19 cellular contexts compared by ENCODE assay signal in the genomic region with DNA sequence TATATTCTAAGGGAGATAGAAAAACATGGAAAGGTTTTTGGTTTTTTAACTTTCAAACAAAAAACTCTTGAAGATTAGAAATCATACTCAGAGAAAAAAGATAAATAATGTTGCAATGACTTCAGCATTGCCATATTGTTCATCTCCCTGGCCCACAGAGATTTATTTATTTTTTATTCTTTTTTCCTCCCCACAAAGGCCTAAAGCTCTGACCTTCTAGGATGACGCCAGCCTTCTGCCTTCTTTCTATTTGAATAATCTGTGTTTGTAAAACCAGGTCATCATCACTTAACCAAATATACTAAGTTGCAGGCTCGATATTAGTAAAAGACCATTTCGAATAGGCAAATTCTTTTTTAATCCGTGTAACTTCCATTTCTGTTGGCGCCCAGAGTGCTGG. TPM values are rescaled to one million over a fixed set of nuclear protein-coding genes. Genes with fewer than 3 reads are reported as not detected.
"Had no signal": no experiment of that assay in that cellular context is flagged by ENCODE, and none has a peak within 500 bp of the region (broad histone marks: within the 10 kb centered on the region; RNA-seq: fewer than 3 reads in every experiment).

No MANE protein-coding gene starts in this region.

- H3K4me3 ChIP-seq: body of pancreas, coronary artery, gastrocnemius medialis, heart right ventricle, tibial artery, vagina had no signal

- DNase-seq: activated CD4-positive, alpha-beta T cell treated with anti-CD3 and anti-CD28 coated beads, Interleukin-2, amount 50 U/mL, for 48 hours; activated naive CD4-positive, alpha-beta T cell treated with anti-CD3 and anti-CD28 coated beads, Interleukin-2, amount 50 U/mL, for 16 hours; body of pancreas; caudate nucleus; gastrocnemius medialis; heart right ventricle; islet precursor cell; midbrain; naive thymus-derived CD4-positive, alpha-beta T cell; stimulated activated CD4-positive, alpha-beta T cell treated with anti-CD3 and anti-CD28 coated beads, Interleukin-12 subunit alpha, Interleukin-12 subunit beta, amount 100 ng/mL, for 4 hours; SW 1271; tibial artery had no signal

- ATAC-seq: activated CD4-positive, CD25-positive, alpha-beta regulatory T cell treated with anti-CD3 and anti-CD28 coated beads, Interleukin-2, amount 50 U/mL, for 24 hours; body of pancreas; gastrocnemius medialis; heart right ventricle; naive thymus-derived CD4-positive, alpha-beta T cell; stimulated activated memory B cell treated with anti-CD40 and anti-IgM and Interleukin-4, amounts not matched to agents 10 μg/mL and 1 μg/mL and 100 μg/mL, for 72 hours had no signal

- H3K36me3 ChIP-seq: gastrocnemius medialis, heart right ventricle, tibial artery, vagina had no signal

- H3K27ac Mint-ChIP-seq: activated T-helper 2 cell treated with anti-CD3 and anti-CD28 coated beads, Interferon-gamma antibody, Interleukin-2, Interleukin-4, amounts not matched to agents 10 μg/mL and 5 μg/mL and 100 μg/mL, durations not matched to agents 14 hours and 24 hours and 36 hours; naive thymus-derived CD4-positive, alpha-beta T cell; stimulated activated memory B cell treated with anti-CD40 and anti-IgM and Interleukin-4, amounts not matched to agents 10 μg/mL and 1 μg/mL and 100 μg/mL, for 72 hours had no signal

- H3K9me3 Mint-ChIP-seq: activated T-helper 2 cell treated with anti-CD3 and anti-CD28 coated beads, Interferon-gamma antibody, Interleukin-2, Interleukin-4, amounts not matched to agents 10 μg/mL and 5 μg/mL and 100 μg/mL, durations not matched to agents 14 hours and 24 hours and 36 hours; naive thymus-derived CD4-positive, alpha-beta T cell; stimulated activated memory B cell treated with anti-CD40 and anti-IgM and Interleukin-4, amounts not matched to agents 10 μg/mL and 1 μg/mL and 100 μg/mL, for 72 hours had no signal

- H3K4me3 Mint-ChIP-seq: naive thymus-derived CD4-positive, alpha-beta T cell; stimulated activated memory B cell treated with anti-CD40 and anti-IgM and Interleukin-4, amounts not matched to agents 10 μg/mL and 1 μg/mL and 100 μg/mL, for 72 hours had no signal

- H2AFZ ChIP-seq: parathyroid adenoma had no signal

- H3K27ac ChIP-seq: body of pancreas, coronary artery, gastrocnemius medialis, heart right ventricle, parathyroid adenoma, tibial artery, vagina had no signal

- H3K9me3 ChIP-seq: body of pancreas, gastrocnemius medialis, heart right ventricle, tibial artery, vagina had no signal

- H3K36me3 Mint-ChIP-seq: stimulated activated memory B cell treated with anti-CD40 and anti-IgM and Interleukin-4, amounts not matched to agents 10 μg/mL and 1 μg/mL and 100 μg/mL, for 72 hours had no signal

RNA-seq across cellular contexts. Expression of a gene that starts 44.1 kb away (rescaled TPM):
- total RNA-seq: endothelial cell of umbilical vein had no signal
